4 cellular contexts compared by ENCODE assay signal in genomic region chr2:56123538-56123937, GRCh38.
"Had no signal": no experiment of that assay in that cellular context is flagged by ENCODE, and none has a peak within 500 bp of the region (broad histone marks: within the 10 kb centered on the region; RNA-seq: fewer than 3 reads in every experiment).

No MANE protein-coding gene starts in this region.

- H3K4me3 ChIP-seq: GM23338 had no signal

- ATAC-seq: GM23338 had no signal

- DNase-seq: H9, HCEC 1CT, IMR-90 had no signal
